Comparison of ENCODE assay signal across 30 cellular contexts in genomic region chr15:58015565-58015964, GRCh38. TPM values are rescaled to one million over a fixed set of nuclear protein-coding genes. Genes with fewer than 3 reads are reported as not detected.
DNase-seq lines count a peak whose midpoint lies in the region; ATAC-seq, FAIRE-seq and TF ChIP-seq lines count a peak whose summit lies in the region.
"Had no signal": no experiment of that assay in that cellular context is flagged by ENCODE, and none has a peak within 500 bp of the region (broad histone marks: within the 10 kb centered on the region; RNA-seq: fewer than 3 reads in every experiment).

No MANE protein-coding gene starts in this region.

- no peaks in the 10 kb centered on the region for H3K36me3 Mint-ChIP-seq in effector memory CD8-positive, alpha-beta T cell (ENCODE audit: insufficient read depth)
- no peaks in the 10 kb centered on the region for H3K36me3 Mint-ChIP-seq in CD8-positive, alpha-beta T cell
- H3K36me3 Mint-ChIP-seq: activated naive CD8-positive, alpha-beta T cell treated with anti-CD3 and anti-CD28 coated beads, Interleukin-2, amount 10 ng/mL, durations not matched to agents 7 days and 5 days; natural killer cell had no signal

- no peak overlapping the region for H3K27ac ChIP-seq in keratinocyte (ENCODE audit: control insufficient read depth, insufficient read depth, low read length)
- no peak overlapping the region for H3K27ac ChIP-seq in CD8-positive, alpha-beta T cell (ENCODE audit: low read depth, low read length)
- H3K27ac ChIP-seq: A549, BLaER1, body of pancreas, KMS-11, thyroid gland, vagina had no signal

- H3K9me3 Mint-ChIP-seq in effector memory CD8-positive, alpha-beta T cell, result no peaks in the 10 kb centered on the region
- H3K9me3 Mint-ChIP-seq in CD8-positive, alpha-beta T cell, result peaks cover 4% of the 10 kb centered on the region
- H3K9me3 Mint-ChIP-seq: activated naive CD8-positive, alpha-beta T cell treated with anti-CD3 and anti-CD28 coated beads, Interleukin-2, amount 10 ng/mL, durations not matched to agents 7 days and 5 days; natural killer cell had no signal

- intact Hi-C loops in CD8-positive, alpha-beta T cell (cut with DNase I, micrococcal nuclease), result no loop called here

- POLR2A ChIA-PET in CD8-positive, alpha-beta T cell (lab: Charles Lee), result no interaction called here

- FAIRE-seq in keratinocyte (lab: Jason Lieb, UNC), result peak; percentile 57
- FAIRE-seq: islet of Langerhans had no signal

- no peaks in the 10 kb centered on the region for H3K4me1 Mint-ChIP-seq in effector memory CD8-positive, alpha-beta T cell (ENCODE audit: low read depth in 2 of 2)
- H3K4me1 Mint-ChIP-seq in CD8-positive, alpha-beta T cell (ENCODE audit: low read depth), result no peaks in the 10 kb centered on the region
- H3K4me1 Mint-ChIP-seq: activated naive CD8-positive, alpha-beta T cell treated with anti-CD3 and anti-CD28 coated beads, Interleukin-2, amount 10 ng/mL, durations not matched to agents 7 days and 5 days; natural killer cell; T-helper 17 cell had no signal

- CTCF ChIA-PET in CD8-positive, alpha-beta T cell (lab: Charles Lee), result no interaction called here

- no peak for TF ChIP-seq CTCF in choroid plexus epithelial cell (conservative IDR thresholded peaks at IDR 0.05; ENCODE audit: low read depth, low read length)
- no peak for TF ChIP-seq CTCF in keratinocyte (optimal IDR thresholded peaks at IDR 0.05 in 1 of 3, IDR thresholded peaks at IDR 0.05 in 1 of 3, conservative IDR thresholded peaks at IDR 0.05 in 1 of 3; ENCODE audit: extremely low read depth in 1 of 3, insufficient read depth in 2 of 3, low read length in 3 of 3)
- TF ChIP-seq CTCF in CD8-positive, alpha-beta T cell (IDR thresholded peaks at IDR 0.05), result no peak

- dilution Hi-C loops in keratinocyte (cut with MboI; ENCODE audit: extremely low pct_ligation_motif_present, low sequenced_read_pairs), result no loop called here

- H3K4me2 ChIP-seq in keratinocyte (ENCODE audit: control insufficient read depth, extremely low read depth, insufficient read depth, low read depth, low read length), result peak overlapping the region; percentile 7
- H3K4me2 ChIP-seq: A549, BLaER1, KMS-11, SK-N-SH had no signal

- H3K27me3 Mint-ChIP-seq in effector memory CD8-positive, alpha-beta T cell, result peaks cover 24 to 49% of the 10 kb centered on the region in 2 donors
- peaks cover 26% of the 10 kb centered on the region for H3K27me3 Mint-ChIP-seq in CD8-positive, alpha-beta T cell (ENCODE audit: low read depth)

- ATAC-seq in effector memory CD8-positive, alpha-beta T cell (replicated peaks), result no peak
- no peak for ATAC-seq in HG02571 (IDR thresholded peaks at IDR 0.05; ENCODE audit: unreplicated experiment)
- ATAC-seq in CD8-positive, alpha-beta T cell, result no peak
- ATAC-seq: A549; body of pancreas; natural killer cell; stimulated activated naive CD8-positive, alpha-beta T cell treated with anti-CD3 and anti-CD28 coated beads, Interleukin-15, Interleukin-2, amounts not matched to agents 100 U/mL and 50 U/mL, for 24 hours; T-helper 17 cell had no signal

- no peak overlapping the region for H3K27ac Mint-ChIP-seq in effector memory CD8-positive, alpha-beta T cell
- no peak overlapping the region for H3K27ac Mint-ChIP-seq in CD8-positive, alpha-beta T cell
- H3K27ac Mint-ChIP-seq: activated naive CD8-positive, alpha-beta T cell treated with anti-CD3 and anti-CD28 coated beads, Interleukin-2, amount 10 ng/mL, durations not matched to agents 7 days and 5 days; natural killer cell; T-helper 17 cell had no signal

- no peaks in the 10 kb centered on the region for H3K79me2 ChIP-seq in keratinocyte (ENCODE audit: control insufficient read depth, insufficient read depth, low read length)

- H3K36me3 ChIP-seq in keratinocyte (ENCODE audit: control insufficient read depth in 2 of 2, extremely low read depth in 1 of 2, insufficient read depth in 2 of 2, low read length in 2 of 2), result no peaks in the 10 kb centered on the region
- H3K36me3 ChIP-seq in CD8-positive, alpha-beta T cell (ENCODE audit: insufficient read depth, low read length), result no peaks in the 10 kb centered on the region
- H3K36me3 ChIP-seq: BLaER1, thyroid gland, vagina had no signal

- H4K20me1 ChIP-seq in keratinocyte (ENCODE audit: control insufficient read depth, extremely low read depth, insufficient read depth, low read length), result no peaks in the 10 kb centered on the region
- H4K20me1 ChIP-seq: BLaER1 had no signal

- H2AFZ ChIP-seq in keratinocyte (ENCODE audit: control insufficient read depth, low read length), result no peak overlapping the region

- no peaks in the 10 kb centered on the region for H3K9me3 ChIP-seq in keratinocyte (ENCODE audit: control insufficient read depth, low read depth, low read length)
- H3K9me3 ChIP-seq in CD8-positive, alpha-beta T cell (ENCODE audit: low read length), result no peaks in the 10 kb centered on the region
- H3K9me3 ChIP-seq: A549, BLaER1, body of pancreas, SK-N-SH, thyroid gland, vagina had no signal

- H3K27me3 ChIP-seq in keratinocyte (ENCODE audit: control insufficient read depth, extremely low read depth, insufficient read depth, low read length), result no peaks in the 10 kb centered on the region
- H3K27me3 ChIP-seq in CD8-positive, alpha-beta T cell (ENCODE audit: insufficient read depth, low read length), result no peaks in the 10 kb centered on the region
- H3K27me3 ChIP-seq: BLaER1, body of pancreas, thyroid gland, vagina had no signal

- no peaks in the 10 kb centered on the region for H3K9me1 ChIP-seq in keratinocyte (ENCODE audit: control insufficient read depth, extremely low read depth, insufficient read depth, low read length)

- no peak overlapping the region for H3K9ac ChIP-seq in keratinocyte (ENCODE audit: control insufficient read depth, extremely low read depth, insufficient read depth, low read length)
- H3K9ac ChIP-seq: BLaER1, KMS-11, SK-N-SH had no signal

- no peak overlapping the region for H3K4me3 Mint-ChIP-seq in effector memory CD8-positive, alpha-beta T cell
- H3K4me3 Mint-ChIP-seq in CD8-positive, alpha-beta T cell, result no peak overlapping the region
- H3K4me3 Mint-ChIP-seq: activated naive CD8-positive, alpha-beta T cell treated with anti-CD3 and anti-CD28 coated beads, Interleukin-2, amount 10 ng/mL, durations not matched to agents 7 days and 5 days; natural killer cell; T-helper 17 cell had no signal

- H3K4me3 ChIP-seq in choroid plexus epithelial cell (ENCODE audit: low read depth, low read length) (no peak overlapping the region), keratinocyte (ENCODE audit: control insufficient read depth in 2 of 3, extremely low read depth in 1 of 3, insufficient read depth in 2 of 3, low read depth in 1 of 3, low read length in 3 of 3) (no peak overlapping the region)
- H3K4me3 ChIP-seq in CD8-positive, alpha-beta T cell (ENCODE audit: low read depth, low read length), result no peak overlapping the region
- H3K4me3 ChIP-seq: A549, BLaER1, body of pancreas, thyroid gland, vagina had no signal

- peak; percentile 15 for DNase-seq in AG08395 (ENCODE audit: low spot score)
- DNase-seq in M059J (ENCODE audit: low read depth), result peak; percentile 18
- DNase-seq in choroid plexus epithelial cell (ENCODE audit: low read depth), result peak; percentile 26
- no peak for DNase-seq in keratinocyte (ENCODE audit: low read depth, low spot score)
- DNase-seq in effector memory CD8-positive, alpha-beta T cell, result no peak
- no peak for DNase-seq in CD8-positive, alpha-beta T cell
- DNase-seq in SIG-M5 treated with dmso at 0.1 percent for 504 hours (lab: John Stamatoyannopoulos, UW; ENCODE audit: unreplicated experiment), result no peak
- DNase-seq: activated CD4-positive, alpha-beta T cell treated with anti-CD3 and anti-CD28 coated beads for 4 hours; activated gamma-delta T cell; activated naive CD8-positive, alpha-beta T cell treated with anti-CD3 and anti-CD28 coated beads, Interleukin-2, amount 10 ng/mL, durations not matched to agents 7 days and 5 days; body of pancreas; effector CD4-positive, alpha-beta T cell; GF-D8; natural killer cell; NCI-H1417 treated with DMSO at 0.1 percent for 48 hours; NCI-H2081 treated with DMSO at 0.1 percent for 48 hours; NCI-H345; NCI-H774; occipital lobe; SK-N-SH; stimulated activated naive CD8-positive, alpha-beta T cell treated with anti-CD3 and anti-CD28 coated beads, Interleukin-15, Interleukin-2, amounts not matched to agents 100 U/mL and 50 U/mL, for 24 hours; T-helper 17 cell; thyroid gland had no signal

- H3K4me1 ChIP-seq in keratinocyte (ENCODE audit: control insufficient read depth, extremely low read depth, insufficient read depth, low read length), result peaks cover 21% of the 10 kb centered on the region
- H3K4me1 ChIP-seq in CD8-positive, alpha-beta T cell (ENCODE audit: insufficient read depth, low read length), result no peaks in the 10 kb centered on the region
- H3K4me1 ChIP-seq: A549, BLaER1, body of pancreas, thyroid gland, vagina had no signal

RNA-seq across cellular contexts. Expression of gene ALDH1A2, which starts 49.9 kb away (rescaled TPM):
- 0.17 TPM in 1 of 2 replicates, not detected in the other for total RNA-seq in M059J (2014; rRNA removed; shearing (Covaris generic))
- 1.4 to 1.9 TPM (median 1.7 TPM) in 3 replicates for polyA plus RNA-seq in keratinocyte
- 1.8 TPM for polyA plus RNA-seq in keratinocyte (2011; ENCODE audit: low read depth)
- 0.47 and 1.4 TPM in 2 replicates for polyA plus RNA-seq in keratinocyte (2011; cell fraction: cytosol; rRNA removed)
- 2.7 and 18.6 TPM in 2 replicates for polyA plus RNA-seq in keratinocyte (2011; cell fraction: nucleus; rRNA removed)
- 1.8 and 2.8 TPM in 2 replicates for polyA plus RNA-seq in keratinocyte (2012; ENCODE audit: low replicate concordance)
- 4.2 to 9.3 TPM (median 5.8 TPM) in 3 replicates for polyA minus RNA-seq in keratinocyte
- polyA minus RNA-seq in keratinocyte (2011; cell fraction: cytosol; rRNA and poly(A)+ RNA removed), result not detected
- polyA minus RNA-seq in keratinocyte (2011; cell fraction: nucleus; rRNA and poly(A)+ RNA removed), result 6.5 and 14.5 TPM in 2 replicates
- not detected for total RNA-seq in CD8-positive, alpha-beta T cell
- total RNA-seq: RPMI7951 had no signal
- polyA plus RNA-seq: SK-N-SH had no signal

Comparison
In these comparisons a context has a peak if more than half of its experiments do, and no peak if none do; other contexts are left out.
1. DNase-seq: peak in AG08395 (single experiment), M059J (single experiment) and choroid plexus epithelial cell (single experiment); none in keratinocyte (single experiment), effector memory CD8-positive, alpha-beta T cell (0 of 3), CD8-positive, alpha-beta T cell (0 of 7) and SIG-M5 treated with dmso at 0.1 percent for 504 hours (single experiment).